Comparison of ENCODE assay signal across 25 cellular contexts in genomic region chr1:169207825-169208520, GRCh38.
DNase-seq lines count a peak whose midpoint lies in the region; ATAC-seq and TF ChIP-seq lines count a peak whose summit lies in the region.
"Had no signal": no experiment of that assay in that cellular context is flagged by ENCODE, and none has a peak within 500 bp of the region (broad histone marks: within the 10 kb centered on the region; RNA-seq: fewer than 3 reads in every experiment).

No MANE protein-coding gene starts in this region.

- no peaks in the 10 kb centered on the region for H3K79me2 ChIP-seq in GM23248 (ENCODE audit: insufficient read depth)

- H3F3A ChIP-seq in GM23248 (ENCODE audit: insufficient read depth) = no peaks in the 10 kb centered on the region

- no peaks in the 10 kb centered on the region for H3K9me3 Mint-ChIP-seq in activated naive CD4-positive, alpha-beta T cell treated with anti-CD3 and anti-CD28 coated beads for 36 hours
- no peaks in the 10 kb centered on the region for H3K9me3 Mint-ChIP-seq in activated naive CD8-positive, alpha-beta T cell treated with anti-CD3 and anti-CD28 coated beads, Interleukin-2, amount 50 U/mL, for 24 hours
- H3K9me3 Mint-ChIP-seq: activated CD8-positive, alpha-beta T cell treated with anti-CD3 and anti-CD28 coated beads for 36 hours; CD8-positive, alpha-beta T cell; stimulated activated naive B cell treated with anti-CD40 and anti-IgM and Interleukin-4, amounts not matched to agents 10 μg/mL and 1 μg/mL and 100 μg/mL, for 72 hours had no signal

- H3K4me2 ChIP-seq in GM23248 (ENCODE audit: unreplicated experiment) = no peak overlapping the region

- no peaks in the 10 kb centered on the region for H3K36me3 Mint-ChIP-seq in activated naive CD4-positive, alpha-beta T cell treated with anti-CD3 and anti-CD28 coated beads for 36 hours (ENCODE audit: low read depth)
- no peaks in the 10 kb centered on the region for H3K36me3 Mint-ChIP-seq in activated naive CD8-positive, alpha-beta T cell treated with anti-CD3 and anti-CD28 coated beads, Interleukin-2, amount 50 U/mL, for 24 hours (ENCODE audit: low read depth)

- no peaks in the 10 kb centered on the region for H3K9me2 ChIP-seq in GM23248 (ENCODE audit: insufficient read depth)

- POLR2A ChIA-PET in GM10248 (lab: Yijun Ruan, JAX) = no interaction called here

- WGBS in GM23248 (ENCODE audit: low coverage in 1 of 2, low lambda C conversion rate in 2 of 2, missing lambda C conversion rate in 2 of 2), 2 experiments = 27 to 35% methylated on average over 1 of the region's 1 CpG

- H2AFZ ChIP-seq in GM23248 = no peak overlapping the region

- no peaks in the 10 kb centered on the region for H3K36me3 ChIP-seq in GM23248 (ENCODE audit: low read depth)
- H3K36me3 ChIP-seq: heart right ventricle, suprapubic skin had no signal

- ATAC-seq in HG02840 (IDR thresholded peaks at IDR 0.05; ENCODE audit: low FRiP score, unreplicated experiment) = no peak
- ATAC-seq in activated naive CD8-positive, alpha-beta T cell treated with anti-CD3 and anti-CD28 coated beads, Interleukin-2, amount 50 U/mL, for 24 hours = no peak
- ATAC-seq: activated CD8-positive, alpha-beta T cell treated with anti-CD3 and anti-CD28 coated beads for 36 hours; body of pancreas; CD8-positive, alpha-beta T cell; foreskin keratinocyte; HCT116; heart right ventricle; PC-3; stimulated activated naive B cell treated with anti-CD40 and anti-IgM and Interleukin-4, amounts not matched to agents 10 μg/mL and 1 μg/mL and 100 μg/mL, for 72 hours had no signal

- intact Hi-C loops in activated naive CD4-positive, alpha-beta T cell treated with anti-CD3 and anti-CD28 coated beads for 36 hours (cut with micrococcal nuclease) = no loop called here

- in situ Hi-C loops in GM23248 (cut with MboI) = no loop called here

- H3K27ac Mint-ChIP-seq in activated naive CD4-positive, alpha-beta T cell treated with anti-CD3 and anti-CD28 coated beads for 36 hours = no peak overlapping the region
- H3K27ac Mint-ChIP-seq in activated naive CD8-positive, alpha-beta T cell treated with anti-CD3 and anti-CD28 coated beads, Interleukin-2, amount 50 U/mL, for 24 hours = no peak overlapping the region
- H3K27ac Mint-ChIP-seq: activated CD8-positive, alpha-beta T cell treated with anti-CD3 and anti-CD28 coated beads for 36 hours; CD8-positive, alpha-beta T cell; stimulated activated naive B cell treated with anti-CD40 and anti-IgM and Interleukin-4, amounts not matched to agents 10 μg/mL and 1 μg/mL and 100 μg/mL, for 72 hours had no signal

- DNase-seq in AG08395 (ENCODE audit: low spot score) (peak; percentile 10), GM23248 (peak; percentile 28), dedifferentiated amniotic fluid mesenchymal stem cell (ENCODE audit: extremely low spot score) (peak; percentile 44), myocyte (ENCODE audit: low read depth) (peak; percentile 8), GM10248 (ENCODE audit: extremely low spot score) (no peak)
- DNase-seq in activated naive CD4-positive, alpha-beta T cell treated with anti-CD3 and anti-CD28 coated beads for 36 hours = no peak
- no peak for DNase-seq in activated naive CD8-positive, alpha-beta T cell treated with anti-CD3 and anti-CD28 coated beads, Interleukin-2, amount 50 U/mL, for 24 hours
- DNase-seq: activated CD4-positive, alpha-beta T cell treated with anti-CD3 and anti-CD28 coated beads for 1 hour; activated CD8-positive, alpha-beta T cell treated with anti-CD3 and anti-CD28 coated beads for 36 hours; activated effector memory CD4-positive, alpha-beta T cell treated with Interleukin-2 at 50 U/mL for 16 hours; body of pancreas; CD8-positive, alpha-beta T cell; DMS 273 treated with DMSO at 0.1 percent for 48 hours; foreskin keratinocyte; heart right ventricle; kidney glomerular epithelial cell; NCI-H1417 treated with DMSO at 0.1 percent for 48 hours; NCI-H2107; NCI-H524; PC-3; stimulated activated naive B cell treated with anti-CD40 and anti-IgM and Interleukin-4, amounts not matched to agents 10 μg/mL and 1 μg/mL and 100 μg/mL, for 72 hours had no signal

- no peaks in the 10 kb centered on the region for H4K20me1 ChIP-seq in GM23248 (ENCODE audit: insufficient read depth)

- no peak overlapping the region for H3K9ac ChIP-seq in GM23248

- no peaks in the 10 kb centered on the region for H3K27me3 ChIP-seq in GM23248 (replicated peaks; ENCODE audit: insufficient read depth)
- H3K27me3 ChIP-seq: body of pancreas, foreskin keratinocyte, heart right ventricle, suprapubic skin had no signal

- CTCF ChIA-PET in activated naive CD4-positive, alpha-beta T cell treated with anti-CD3 and anti-CD28 coated beads for 36 hours (lab: Charles Lee) = no interaction called here
- CTCF ChIA-PET in GM10248 (lab: Yijun Ruan, JAX) = interaction anchor here (1.3 kb wide), 1 partner anchor 20 kb away, joined by 3 read pairs; no protein-coding TSS in a partner anchor

- H3K4me3 ChIP-seq in GM23248 = no peak overlapping the region
- H3K4me3 ChIP-seq: body of pancreas, heart right ventricle, lung, suprapubic skin had no signal

- no peaks in the 10 kb centered on the region for H3K4me1 ChIP-seq in GM23248 (ENCODE audit: insufficient read depth)
- H3K4me1 ChIP-seq: body of pancreas, suprapubic skin had no signal

- H3K9me3 ChIP-seq in GM23248 (ENCODE audit: low read depth) = no peaks in the 10 kb centered on the region
- H3K9me3 ChIP-seq: body of pancreas, heart right ventricle, suprapubic skin had no signal

- no peak overlapping the region for H3K27ac ChIP-seq in GM23248
- H3K27ac ChIP-seq: body of pancreas, foreskin keratinocyte, heart right ventricle, suprapubic skin had no signal

- no peak for TF ChIP-seq CTCF in GM10248 (IDR thresholded peaks at IDR 0.05; ENCODE audit: control extremely low read depth, extremely low read depth, low read depth, missing control alignments)

- no peaks in the 10 kb centered on the region for H3K27me3 Mint-ChIP-seq in activated naive CD4-positive, alpha-beta T cell treated with anti-CD3 and anti-CD28 coated beads for 36 hours (ENCODE audit: low read depth)
- H3K27me3 Mint-ChIP-seq in activated naive CD8-positive, alpha-beta T cell treated with anti-CD3 and anti-CD28 coated beads, Interleukin-2, amount 50 U/mL, for 24 hours = no peaks in the 10 kb centered on the region
- H3K27me3 Mint-ChIP-seq: activated CD8-positive, alpha-beta T cell treated with anti-CD3 and anti-CD28 coated beads for 36 hours; stimulated activated naive B cell treated with anti-CD40 and anti-IgM and Interleukin-4, amounts not matched to agents 10 μg/mL and 1 μg/mL and 100 μg/mL, for 72 hours had no signal

- no peak overlapping the region for H3K4me3 Mint-ChIP-seq in activated naive CD4-positive, alpha-beta T cell treated with anti-CD3 and anti-CD28 coated beads for 36 hours
- H3K4me3 Mint-ChIP-seq in activated naive CD8-positive, alpha-beta T cell treated with anti-CD3 and anti-CD28 coated beads, Interleukin-2, amount 50 U/mL, for 24 hours = no peak overlapping the region
- H3K4me3 Mint-ChIP-seq: activated CD8-positive, alpha-beta T cell treated with anti-CD3 and anti-CD28 coated beads for 36 hours; CD8-positive, alpha-beta T cell; stimulated activated naive B cell treated with anti-CD40 and anti-IgM and Interleukin-4, amounts not matched to agents 10 μg/mL and 1 μg/mL and 100 μg/mL, for 72 hours had no signal

- H3K4me1 Mint-ChIP-seq in activated naive CD4-positive, alpha-beta T cell treated with anti-CD3 and anti-CD28 coated beads for 36 hours (ENCODE audit: low read depth) = no peaks in the 10 kb centered on the region
- H3K4me1 Mint-ChIP-seq in activated naive CD8-positive, alpha-beta T cell treated with anti-CD3 and anti-CD28 coated beads, Interleukin-2, amount 50 U/mL, for 24 hours = no peaks in the 10 kb centered on the region

Comparison
In these comparisons a context has a peak if more than half of its experiments do, and no peak if none do; other contexts are left out.
1. DNase-seq: peak in AG08395 (single experiment), GM23248 (single experiment), dedifferentiated amniotic fluid mesenchymal stem cell (single experiment) and myocyte (single experiment); none in activated naive CD4-positive, alpha-beta T cell treated with anti-CD3 and anti-CD28 coated beads for 36 hours (single experiment), GM10248 (single experiment) and activated naive CD8-positive, alpha-beta T cell treated with anti-CD3 and anti-CD28 coated beads, Interleukin-2, amount 50 U/mL, for 24 hours (single experiment).